24 cellular contexts compared by ENCODE assay signal in the genomic region with DNA sequence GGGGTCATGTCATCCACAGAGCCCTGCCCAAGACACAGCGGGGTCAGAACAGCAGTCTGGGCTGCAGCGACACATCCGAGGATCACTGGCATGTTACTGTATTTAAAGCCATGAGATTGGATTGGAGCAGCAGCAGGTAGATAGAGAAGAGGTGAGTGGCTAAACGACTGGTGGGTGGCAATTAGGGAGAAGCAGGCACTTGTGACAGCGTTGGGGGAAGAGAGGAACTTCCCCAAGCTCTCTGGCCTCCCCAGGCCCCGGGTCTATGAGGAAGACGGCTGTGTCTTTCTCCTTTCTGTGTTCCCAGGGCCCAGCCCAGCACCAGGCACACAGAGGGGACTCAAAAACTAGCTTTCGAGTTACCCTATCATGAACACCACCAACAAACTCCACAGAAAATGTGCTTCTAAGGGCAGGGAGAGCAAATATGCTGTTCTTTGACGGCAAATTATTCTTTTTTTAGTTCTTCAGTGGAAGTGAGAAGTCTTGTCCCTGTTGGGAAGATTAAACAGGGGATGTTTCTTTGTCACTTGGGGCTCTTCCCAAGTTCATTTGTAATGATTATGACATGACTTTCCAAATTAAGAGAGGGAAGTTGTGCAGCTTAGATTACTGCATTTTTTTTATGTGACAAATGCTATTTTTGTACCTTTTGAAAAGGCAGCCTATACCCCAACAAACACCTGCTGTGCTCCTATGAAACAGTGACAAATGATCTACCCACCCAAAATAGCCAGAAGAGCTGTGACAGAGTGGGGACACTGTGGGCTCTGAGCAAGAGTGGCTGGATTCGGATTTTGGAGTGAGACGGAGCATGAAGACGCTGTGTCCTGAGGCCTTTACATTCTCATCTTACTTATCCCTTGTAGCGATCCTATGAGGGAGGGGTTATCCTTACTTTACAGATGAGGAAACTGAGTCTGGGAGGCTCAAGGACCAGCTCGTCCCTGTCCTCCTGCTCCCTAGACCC.
"Had no signal": no experiment of that assay in that cellular context is flagged by ENCODE, and none has a peak within 500 bp of the region (broad histone marks: within the 10 kb centered on the region; RNA-seq: fewer than 3 reads in every experiment).

No MANE protein-coding gene starts in this region.

- H3K27me3 ChIP-seq: thyroid gland had no signal

- H3K4me1 ChIP-seq: parathyroid adenoma had no signal

- H3K4me3 ChIP-seq: breast epithelium, coronary artery, left ventricle myocardium inferior, thyroid gland had no signal

- H3K27ac ChIP-seq: breast epithelium, coronary artery, epithelial cell of prostate, left ventricle myocardium inferior, parathyroid adenoma, thyroid gland had no signal

- H3K9me3 Mint-ChIP-seq: activated naive CD8-positive, alpha-beta T cell treated with anti-CD3 and anti-CD28 coated beads for 36 hours; central memory CD8-positive, alpha-beta T cell; endodermal cell; mesothelial cell of epicardium; nephron progenitor cell; T-cell; T-helper 2 cell treated with Interferon-gamma antibody and Interleukin-4, amounts not matched to agents 5 μg/mL and 100 μg/mL, for 36 hours had no signal

- H3K79me2 ChIP-seq: parathyroid adenoma had no signal

- ATAC-seq: activated CD4-positive, alpha-beta T cell treated with anti-CD3 and anti-CD28 coated beads for 36 hours; sciatic nerve; T-cell had no signal

- H3K36me3 ChIP-seq: breast epithelium, left ventricle myocardium inferior, thyroid gland had no signal

- H3K36me3 Mint-ChIP-seq: activated naive CD8-positive, alpha-beta T cell treated with anti-CD3 and anti-CD28 coated beads for 36 hours; mesothelial cell of epicardium; T-cell had no signal

- H3K27ac Mint-ChIP-seq: activated CD4-positive, alpha-beta T cell treated with anti-CD3 and anti-CD28 coated beads for 36 hours; activated naive CD8-positive, alpha-beta T cell treated with anti-CD3 and anti-CD28 coated beads for 36 hours; endodermal cell; mesothelial cell of epicardium; nephron progenitor cell; T-cell; T-helper 2 cell treated with Interferon-gamma antibody and Interleukin-4, amounts not matched to agents 5 μg/mL and 100 μg/mL, for 36 hours had no signal

- H3K9me3 ChIP-seq: breast epithelium, left ventricle myocardium inferior, SK-N-SH, thyroid gland had no signal

- H2AFZ ChIP-seq: parathyroid adenoma had no signal

- H3K4me1 Mint-ChIP-seq: activated CD4-positive, alpha-beta T cell treated with anti-CD3 and anti-CD28 coated beads for 36 hours; central memory CD8-positive, alpha-beta T cell had no signal

- DNase-seq: activated CD4-positive, alpha-beta T cell treated with anti-CD3 and anti-CD28 coated beads for 36 hours; activated CD4-positive, alpha-beta T cell treated with anti-CD3 and anti-CD28 coated beads, Interleukin-2, amount 50 U/mL, for 4 hours; activated naive CD4-positive, alpha-beta T cell treated with Interleukin-2 at 50 U/mL for 16 hours; activated naive CD8-positive, alpha-beta T cell treated with anti-CD3 and anti-CD28 coated beads for 36 hours; activated T-cell treated with anti-CD3 and anti-CD28 coated beads, Interleukin-2, amount 50 U/mL, for 48 hours; endodermal cell; foreskin melanocyte; hippocampal formation; left ventricle myocardium inferior; nephron progenitor cell; nucleus accumbens; SK-N-SH; stimulated activated CD4-positive, alpha-beta T cell treated with anti-CD3 and anti-CD28 coated beads, Interleukin-4, amount 100 ng/mL, for 1 hour; stimulated activated naive CD4-positive, alpha-beta T cell treated with Interleukin-2 at 50 U/mL for 16 hours; T-cell; thyroid gland had no signal

- H3K9ac ChIP-seq: parathyroid adenoma, SK-N-SH had no signal

- H3K4me3 Mint-ChIP-seq: activated CD4-positive, alpha-beta T cell treated with anti-CD3 and anti-CD28 coated beads for 36 hours; activated naive CD8-positive, alpha-beta T cell treated with anti-CD3 and anti-CD28 coated beads for 36 hours; central memory CD8-positive, alpha-beta T cell; endodermal cell; mesothelial cell of epicardium; nephron progenitor cell; T-cell; T-helper 2 cell treated with Interferon-gamma antibody and Interleukin-4, amounts not matched to agents 5 μg/mL and 100 μg/mL, for 36 hours had no signal

- H3K4me2 ChIP-seq: SK-N-SH had no signal
